16 cellular contexts compared by ENCODE assay signal in genomic region chr12:2615665-2616387, GRCh38.
DNase-seq lines count a peak whose midpoint lies in the region; ATAC-seq, FAIRE-seq and TF ChIP-seq lines count a peak whose summit lies in the region.
"Had no signal": no experiment of that assay in that cellular context is flagged by ENCODE, and none has a peak within 500 bp of the region (broad histone marks: within the 10 kb centered on the region; RNA-seq: fewer than 3 reads in every experiment).

No MANE protein-coding gene starts in this region.

- no peak overlapping the region for H3K4me2 ChIP-seq in K562 (ENCODE audit: insufficient read depth, low read length)
- H3K4me2 ChIP-seq in hepatocyte, result no peak overlapping the region

- H3K27me3 ChIP-seq in H7 (ENCODE audit: control insufficient read depth, insufficient read depth, low read length), result no peaks in the 10 kb centered on the region
- peaks cover 0 to 22% of the 10 kb centered on the region in 2 experiments; a peak in 2 of 5 replicates for H3K27me3 ChIP-seq in K562 (ENCODE audit: control insufficient read depth in 2 of 2, insufficient read depth in 2 of 2, low read length in 2 of 2)
- no peaks in the 10 kb centered on the region for H3K27me3 ChIP-seq in hepatocyte

- no peak for TF ChIP-seq POLR2A in K562 (conservative IDR thresholded peaks at IDR 0.05)

- no peak for TF ChIP-seq EP300 in K562 (IDR thresholded peaks at IDR 0.05; ENCODE audit: low read length)

- no peaks in the 10 kb centered on the region for H3K9me1 ChIP-seq in K562 (ENCODE audit: control insufficient read depth, insufficient read depth, low read length)

- no peaks in the 10 kb centered on the region for H3K36me3 ChIP-seq in H7 (replicated peaks; ENCODE audit: control insufficient read depth, insufficient read depth, low read length)
- no peaks in the 10 kb centered on the region for H3K36me3 ChIP-seq in K562 (ENCODE audit: control insufficient read depth, insufficient read depth, low read length)
- no peaks in the 10 kb centered on the region for H3K36me3 ChIP-seq in hepatocyte (replicated peaks; ENCODE audit: insufficient read depth, low read depth)

- no peak for TF ChIP-seq RAD21 in K562 (CRISPR knock-in tag; conservative IDR thresholded peaks at IDR 0.05 in 1 of 2, IDR thresholded peaks at IDR 0.05 in 1 of 2)

- no peak overlapping the region for H3K27ac ChIP-seq in K562 (ENCODE audit: extremely low read depth, low read depth, low read length)
- no peak overlapping the region for H3K27ac ChIP-seq in hepatocyte
- H3K27ac ChIP-seq: HL-60, VCaP had no signal

- CTCF ChIA-PET in K562 (lab: Yijun Ruan, JAX; ENCODE audit: low intra/inter-chr PET ratio), result no interaction called here

- H4K20me1 ChIP-seq in K562 (replicated peaks; ENCODE audit: control insufficient read depth, insufficient read depth, low read length) (no peaks in the 10 kb centered on the region), hepatocyte (ENCODE audit: insufficient read depth, poor library complexity, severe bottlenecking) (no peaks in the 10 kb centered on the region)

- DNase-seq in H7 (peak; percentile 69), K562 (ENCODE audit: extremely low read depth in 1 of 4, low spot score in 3 of 4) (no peak), hepatocyte (ENCODE audit: low spot score) (peak; percentile 22), putamen (ENCODE audit: low spot score) (peak; percentile 67), CD1c-positive myeloid dendritic cell (ENCODE audit: extremely low spot score) (no peak), activated gamma-delta T cell (lab: John Stamatoyannopoulos, UW) (no peak)
- DNase-seq: activated CD8-positive, alpha-beta memory T cell treated with anti-CD3 and anti-CD28 coated beads, Interleukin-2, amount 10 ng/mL, durations not matched to agents 7 days and 5 days; CD4-positive, CD25-positive, alpha-beta regulatory T cell; HCEC 1CT; NCI-H2081; NK-92 treated with Interleukin-12 subunit alpha and Interleukin-12 subunit beta, amount 100 ng/mL, for 24 hours had no signal

- no peak for ATAC-seq in K562
- no peak for ATAC-seq in HG03108 (IDR thresholded peaks at IDR 0.05; ENCODE audit: unreplicated experiment)
- ATAC-seq in HG02623 (IDR thresholded peaks at IDR 0.05; ENCODE audit: unreplicated experiment), result no peak
- ATAC-seq: activated CD8-positive, alpha-beta memory T cell treated with anti-CD3 and anti-CD28 coated beads, Interleukin-2, amount 10 ng/mL, durations not matched to agents 7 days and 5 days had no signal

- no peak for FAIRE-seq in K562 (lab: Jason Lieb, UNC)
- FAIRE-seq: GM18507 had no signal

- no peaks in the 10 kb centered on the region for H3K9me2 ChIP-seq in hepatocyte (replicated peaks; ENCODE audit: insufficient read depth)

- no peaks in the 10 kb centered on the region for H3K4me1 ChIP-seq in K562 (replicated peaks in 1 of 2; ENCODE audit: control insufficient read depth in 2 of 2, insufficient read depth in 2 of 2, low read length in 2 of 2)
- no peaks in the 10 kb centered on the region for H3K4me1 ChIP-seq in hepatocyte (ENCODE audit: insufficient read depth)

- POLR2A ChIA-PET in K562 (lab: Yijun Ruan, JAX), result interaction anchor here (0.6 kb wide), 1 partner anchor 25 kb away, joined by 4 read pairs; no protein-coding TSS in a partner anchor

- 1% methylated on average over 10 of the region's 14 CpGs for WGBS in K562 (ENCODE audit: insufficient coverage, low coverage, missing lambda C conversion rate)
- WGBS in hepatocyte (ENCODE audit: low lambda C conversion rate, missing lambda C conversion rate), result 84% methylated on average over 14 of the region's 14 CpGs

- H3K4me3 ChIP-seq in H7 (ENCODE audit: insufficient read depth, low read depth, low read length) (no peak overlapping the region), K562 (no peak overlapping the region), hepatocyte (no peak overlapping the region)

- in situ Hi-C loops in K562 (cut with MboI), result no loop called here

- BruUV-seq in K562 (replicated peaks; lab: Mats Ljungman, UMichigan), result no TSS peak

- H2AFZ ChIP-seq in K562 (ENCODE audit: low read depth, low read length) (no peak overlapping the region), hepatocyte (no peak overlapping the region)

- H3K9me3 ChIP-seq in K562 (replicated peaks; ENCODE audit: control insufficient read depth, insufficient read depth, low read depth, low read length), result no peaks in the 10 kb centered on the region
- no peaks in the 10 kb centered on the region for H3K9me3 ChIP-seq in hepatocyte (ENCODE audit: low read depth)

- no peaks in the 10 kb centered on the region for H3K79me2 ChIP-seq in K562 (ENCODE audit: control insufficient read depth, insufficient read depth, low read length)
- H3K79me2 ChIP-seq in hepatocyte, result no peaks in the 10 kb centered on the region

- no peak for TF ChIP-seq CTCF in K562 (IDR thresholded peaks at IDR 0.05 in 2 of 3, conservative IDR thresholded peaks at IDR 0.05 in 1 of 3; ENCODE audit: insufficient read depth in 2 of 3, low read depth in 1 of 3, low read length in 3 of 3)
- TF ChIP-seq CTCF in hepatocyte (IDR thresholded peaks at IDR 0.05; ENCODE audit: poor library complexity), result no peak

- no peak overlapping the region for H3K9ac ChIP-seq in K562 (ENCODE audit: insufficient read depth in 1 of 2, low read depth in 2 of 2, low read length in 2 of 2)

- intact Hi-C loops in K562 (cut with micrococcal nuclease), result no loop called here

TF ChIP-seq in K562, 482 proteins besides CTCF, POLR2A, EP300 and RAD21:
- TF ChIP-seq SREBF2 (CRISPR knock-in tag; IDR thresholded peaks at IDR 0.05), result no peak
- TF ChIP-seq ATF3 (IDR thresholded peaks at IDR 0.05), result 0 out of 2 replicates have a peak, but pooled peaks have one; percentile 13
- no peak for TF ChIP-seq ATF3 (CRISPR knock-in tag; conservative IDR thresholded peaks at IDR 0.05)

Comparison
In these comparisons a context has a peak if more than half of its experiments do, and no peak if none do; other contexts are left out.
1. DNase-seq: peak in H7 (single experiment), hepatocyte (single experiment) and putamen (single experiment); none in K562 (0 of 4), CD1c-positive myeloid dendritic cell (single experiment) and activated gamma-delta T cell (single experiment).